Comparison of ENCODE assay signal across 6 cellular contexts in the genomic region with DNA sequence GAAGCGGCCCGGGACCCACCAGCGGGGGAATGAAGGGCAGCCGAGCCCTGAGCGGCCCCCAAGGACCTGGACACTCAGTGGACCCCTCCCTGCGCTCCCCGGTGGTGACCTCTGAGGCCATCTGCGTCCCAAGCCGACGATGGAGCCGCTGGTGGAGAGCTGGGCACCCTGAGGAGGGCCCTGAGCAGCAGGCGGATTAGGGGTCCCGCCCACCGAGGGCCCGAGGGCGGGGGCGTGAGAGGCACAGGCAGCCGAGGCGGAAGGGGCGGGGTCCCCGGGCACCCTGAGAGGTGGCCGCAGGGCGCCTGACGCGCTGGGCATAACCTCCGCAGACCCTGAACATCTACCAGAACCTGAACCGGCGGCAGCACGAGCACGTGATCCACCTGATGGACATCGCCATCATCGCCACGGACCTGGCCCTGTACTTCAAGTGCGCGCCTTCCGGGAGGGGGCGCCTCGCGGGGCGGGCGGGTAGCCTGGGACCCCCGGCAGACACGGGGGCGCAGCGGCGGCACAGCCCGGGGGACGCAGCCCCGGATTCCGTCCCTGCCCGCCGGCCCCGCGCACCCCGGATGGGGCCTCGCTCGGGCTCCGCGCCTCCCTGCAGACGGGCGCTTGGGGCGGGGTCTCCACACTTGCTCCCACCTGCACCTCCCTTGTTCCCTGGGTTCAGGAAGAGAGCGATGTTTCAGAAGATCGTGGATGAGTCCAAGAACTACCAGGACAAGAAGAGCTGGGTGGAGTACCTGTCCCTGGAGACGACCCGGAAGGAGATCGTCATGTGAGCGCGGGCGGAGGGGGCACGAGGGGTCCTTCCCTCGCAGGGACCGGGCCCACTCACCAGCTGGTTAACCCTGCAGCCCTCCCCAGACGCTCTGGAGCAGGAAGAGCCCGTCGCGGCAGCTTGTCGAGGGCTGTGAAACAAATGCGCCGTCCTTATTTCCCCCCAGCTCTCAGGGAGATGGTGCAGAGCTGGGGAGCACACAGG. TPM values are rescaled to one million over a fixed set of nuclear protein-coding genes. Genes with fewer than 3 reads are reported as not detected.
DNase-seq lines count a peak whose midpoint lies in the region; ATAC-seq and TF ChIP-seq lines count a peak whose summit lies in the region.

No MANE protein-coding gene starts in this region.

- H3K4me3 ChIP-seq in heart left ventricle, result peak overlapping the region; percentile 47 to 83 (median 72)

- DNase-seq in CMK (ENCODE audit: low read depth), result peak; percentile 56
- peak; percentile 72 for DNase-seq in activated CD4-positive, alpha-beta T cell treated with anti-CD3 and anti-CD28 coated beads, Interleukin-2, amount 50 U/mL, for 1 hour
- DNase-seq in heart left ventricle, result peak in 4 of 5 donors; percentile 63 to 84 (median 70)
- DNase-seq in stimulated activated CD4-positive, alpha-beta T cell treated with anti-CD3 and anti-CD28 coated beads, Interleukin-4, amount 100 ng/mL, for 1 hour, result peak; percentile 78
- no peak for DNase-seq in LoVo (ENCODE audit: low spot score)

- peaks cover 0 to 15% (median 3%) of the 10 kb centered on the region in 12 donors for H3K4me1 ChIP-seq in heart left ventricle

- peaks cover 0 to 16% (median 0%) of the 10 kb centered on the region in 9 donors for H3K27me3 ChIP-seq in heart left ventricle

- peak overlapping the region in 5 of 12 donors; percentile 15 to 55 (median 44) for H3K27ac ChIP-seq in heart left ventricle

- TF ChIP-seq CTCF in heart left ventricle (IDR thresholded peaks at IDR 0.05), result peak in 1 of 12 donors; percentile 15

- H3K36me3 ChIP-seq in heart left ventricle, result no peaks in the 10 kb centered on the region

- no peak for TF ChIP-seq POLR2A in heart left ventricle (IDR thresholded peaks at IDR 0.05)

- ATAC-seq in HG03039 (IDR thresholded peaks at IDR 0.05; ENCODE audit: unreplicated experiment) (peak; percentile 47), heart left ventricle (peak in 3 of 4 donors; percentile 31 to 63 (median 47))

- no peaks in the 10 kb centered on the region for H3K9me3 ChIP-seq in heart left ventricle

- intact Hi-C loops in heart left ventricle (cut with DNase I), result no loop called here

- WGBS in heart left ventricle, 4 donors, result 2 to 4% (median 3%) methylated on average over 34 to 80 of the region's 80 CpGs

RNA-seq across cellular contexts. Expression of gene ATP5ME, which starts 10.3 kb away (rescaled TPM):
- 100 to 1,000 TPM; 210 to 906 (median 800) TPM for total RNA-seq in heart left ventricle
- polyA plus RNA-seq in heart left ventricle, result 1,000 to 10,000 TPM in 1 of 2 donors, 100 to 1,000 TPM in 1; 552 to 2,413 TPM

RNA-seq across cellular contexts. Expression of gene MYL5, which starts 10.6 kb away (rescaled TPM):
- 10 to 100 TPM in 2 of 9 donors, 1 to 10 TPM in 7; 1.4 to 12.9 (median 5.6) TPM for total RNA-seq in heart left ventricle
- polyA plus RNA-seq in heart left ventricle, result 1 to 10 TPM; 2.0 to 4.4 TPM

RNA-seq across cellular contexts. Expression of gene SLC49A3, which starts 25.2 kb away (rescaled TPM):
- total RNA-seq in heart left ventricle, result 10 to 100 TPM in 3 of 9 donors, 1 to 10 TPM in 6; 5.6 to 20.5 (median 8.9) TPM
- 1 to 10 TPM; 5.2 to 9.8 TPM for polyA plus RNA-seq in heart left ventricle

RNA-seq across cellular contexts. Expression of gene PDE6B, which starts 38.4 kb away (rescaled TPM):
- total RNA-seq in heart left ventricle, result 1 to 10 TPM in 8 of 9 donors, under 1 TPM in 1; 0.98 to 8.4 (median 3.6) TPM
- polyA plus RNA-seq in heart left ventricle, result 1 to 10 TPM in 1 of 2 donors, under 1 TPM in 1; 0.61 to 1.9 TPM

RNA-seq across cellular contexts. Expression of gene PCGF3, which starts 41.9 kb away (rescaled TPM):
- total RNA-seq in heart left ventricle, result 10 to 100 TPM; 16.2 to 45.7 (median 21.8) TPM
- polyA plus RNA-seq in heart left ventricle, result 10 to 100 TPM; 24.7 to 26.6 TPM
